In the genomic region with DNA sequence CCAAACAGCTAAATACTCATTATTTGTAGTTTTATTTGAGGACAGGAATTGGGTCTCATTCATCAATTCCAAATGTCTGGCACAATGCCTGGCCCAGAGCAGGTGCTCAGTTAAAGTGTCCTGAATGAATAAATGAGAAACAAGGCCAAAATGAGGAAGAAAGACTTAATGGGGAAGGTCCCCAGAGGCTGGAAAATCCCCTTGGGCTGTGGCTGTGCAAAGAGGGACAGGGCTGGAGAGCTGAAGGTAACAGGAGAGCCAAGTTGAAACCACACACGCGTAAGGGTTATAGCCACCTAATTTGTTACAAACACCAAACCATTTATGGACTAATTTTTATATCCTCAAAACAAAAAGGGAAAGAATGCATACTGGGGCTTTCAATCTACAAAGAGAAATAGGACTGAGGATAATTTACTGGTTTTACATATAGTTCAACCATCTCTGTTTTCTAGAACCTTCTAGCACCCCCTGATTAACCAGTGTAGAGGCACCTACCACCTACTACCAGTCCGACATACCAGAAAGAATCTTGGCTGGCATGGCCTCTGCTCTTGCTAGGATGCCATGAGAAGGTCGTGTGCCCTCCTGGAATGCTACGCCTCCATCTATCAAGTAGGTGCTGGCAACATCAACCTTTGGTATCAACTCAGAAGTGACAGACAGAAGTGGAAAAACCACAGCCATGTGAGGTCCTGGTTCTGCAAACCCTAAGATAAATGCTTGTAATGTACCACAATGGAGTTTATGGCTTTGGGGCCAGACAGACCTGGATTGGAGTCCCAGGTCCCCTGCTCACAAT, we compare ENCODE assay signal across 9 cellular contexts. TPM values are rescaled to one million over a fixed set of nuclear protein-coding genes. Genes with fewer than 3 reads are reported as not detected.
DNase-seq lines count a peak whose midpoint lies in the region; ATAC-seq lines count a peak whose summit lies in the region.
"Had no signal": no experiment of that assay in that cellular context is flagged by ENCODE, and none has a peak within 500 bp of the region (broad histone marks: within the 10 kb centered on the region; RNA-seq: fewer than 3 reads in every experiment).

No MANE protein-coding gene starts in this region.

- peak overlapping the region; percentile 80 for H3K27ac ChIP-seq in CD4-positive, CD25-positive, alpha-beta regulatory T cell (ENCODE audit: insufficient read depth, low read length, poor library complexity, severe bottlenecking)
- H3K27ac ChIP-seq: VCaP had no signal

- H3K36me3 Mint-ChIP-seq in CD4-positive, CD25-positive, alpha-beta regulatory T cell: peaks cover 20% of the 10 kb centered on the region
- H3K36me3 Mint-ChIP-seq in activated naive CD8-positive, alpha-beta T cell treated with anti-CD3 and anti-CD28 coated beads for 36 hours: peaks cover 58% of the 10 kb centered on the region

- peak overlapping the region; percentile 38 for H3K9ac ChIP-seq in mucosa of stomach (ENCODE audit: low read length)

- H3K4me3 Mint-ChIP-seq in CD4-positive, CD25-positive, alpha-beta regulatory T cell: peak overlapping the region; percentile 34 to 83 (median 70)
- peak overlapping the region; percentile 50 for H3K4me3 Mint-ChIP-seq in activated naive CD8-positive, alpha-beta T cell treated with anti-CD3 and anti-CD28 coated beads for 36 hours

- no peak for DNase-seq in CD4-positive, CD25-positive, alpha-beta regulatory T cell
- DNase-seq in activated naive CD8-positive, alpha-beta T cell treated with anti-CD3 and anti-CD28 coated beads for 36 hours: no peak
- DNase-seq in ecto neural progenitor cell (ENCODE audit: low spot score) (no peak), HT-29 (ENCODE audit: low spot score) (no peak), NCI-H1694 (lab: John Stamatoyannopoulos, UW) (no peak)
- no peak for DNase-seq in NK-92 treated with Interleukin-12 subunit alpha and Interleukin-12 subunit beta, amount 100 ng/mL, for 24 hours (lab: John Stamatoyannopoulos, UW)

- peaks cover 99% of the 10 kb centered on the region for H3K4me1 ChIP-seq in CD4-positive, CD25-positive, alpha-beta regulatory T cell (ENCODE audit: control insufficient read depth, insufficient read depth, low read length, poor library complexity, severe bottlenecking)
- peaks cover 88% of the 10 kb centered on the region for H3K4me1 ChIP-seq in mucosa of stomach (ENCODE audit: control insufficient read depth, insufficient read depth, low read length)

- H3K27me3 Mint-ChIP-seq in CD4-positive, CD25-positive, alpha-beta regulatory T cell: no peaks in the 10 kb centered on the region
- no peaks in the 10 kb centered on the region for H3K27me3 Mint-ChIP-seq in activated naive CD8-positive, alpha-beta T cell treated with anti-CD3 and anti-CD28 coated beads for 36 hours

- H3K27ac Mint-ChIP-seq in CD4-positive, CD25-positive, alpha-beta regulatory T cell: peak overlapping the region; percentile 72 to 99 (median 91)
- peak overlapping the region; percentile 89 for H3K27ac Mint-ChIP-seq in activated naive CD8-positive, alpha-beta T cell treated with anti-CD3 and anti-CD28 coated beads for 36 hours

- no peaks in the 10 kb centered on the region for H3K9me3 Mint-ChIP-seq in CD4-positive, CD25-positive, alpha-beta regulatory T cell
- H3K9me3 Mint-ChIP-seq in activated naive CD8-positive, alpha-beta T cell treated with anti-CD3 and anti-CD28 coated beads for 36 hours: no peaks in the 10 kb centered on the region

- H3K27me3 ChIP-seq in CD4-positive, CD25-positive, alpha-beta regulatory T cell (ENCODE audit: control insufficient read depth, insufficient read depth, low read length): no peaks in the 10 kb centered on the region
- H3K27me3 ChIP-seq in mucosa of stomach (ENCODE audit: control insufficient read depth, insufficient read depth, low read length): no peaks in the 10 kb centered on the region

- no peaks in the 10 kb centered on the region for H3K9me3 ChIP-seq in CD4-positive, CD25-positive, alpha-beta regulatory T cell (ENCODE audit: control insufficient read depth in 2 of 2, low read length in 2 of 2)
- no peaks in the 10 kb centered on the region for H3K9me3 ChIP-seq in mucosa of stomach (ENCODE audit: control insufficient read depth, low read length)

- peaks cover 29% of the 10 kb centered on the region for H3K36me3 ChIP-seq in CD4-positive, CD25-positive, alpha-beta regulatory T cell (ENCODE audit: control insufficient read depth, insufficient read depth, low read length)
- no peaks in the 10 kb centered on the region for H3K36me3 ChIP-seq in mucosa of stomach (ENCODE audit: control insufficient read depth, insufficient read depth, low read length)

- no peak for ATAC-seq in CD4-positive, CD25-positive, alpha-beta regulatory T cell (ENCODE audit: low read depth in 2 of 2)
- peak; percentile 59 for ATAC-seq in HG02759 (IDR thresholded peaks at IDR 0.05; ENCODE audit: unreplicated experiment)

- H3K4me3 ChIP-seq in CD4-positive, CD25-positive, alpha-beta regulatory T cell (ENCODE audit: low read depth, low read length): peak overlapping the region; percentile 70
- H3K4me3 ChIP-seq in mucosa of stomach (ENCODE audit: low read length): no peak overlapping the region

- peaks cover 18 to 99% (median 76%) of the 10 kb centered on the region in 4 donors for H3K4me1 Mint-ChIP-seq in CD4-positive, CD25-positive, alpha-beta regulatory T cell
- peaks cover 89% of the 10 kb centered on the region for H3K4me1 Mint-ChIP-seq in activated naive CD8-positive, alpha-beta T cell treated with anti-CD3 and anti-CD28 coated beads for 36 hours

RNA-seq across cellular contexts. Expression of a gene that starts 28.4 kb away (rescaled TPM):
- total RNA-seq in CD4-positive, CD25-positive, alpha-beta regulatory T cell: 1,341 TPM
- polyA plus RNA-seq in CD4-positive, CD25-positive, alpha-beta regulatory T cell: 10 to 100 TPM; 80.0 to 98.9 (median 93.4) TPM
- total RNA-seq in activated naive CD8-positive, alpha-beta T cell treated with anti-CD3 and anti-CD28 coated beads for 36 hours: 100 to 1,000 TPM; 551 to 554 TPM
- total RNA-seq in HT-29 (2014; rRNA removed; shearing (Covaris generic)): 258 and 259 TPM in 2 replicates
